8 cellular contexts compared by ENCODE assay signal in genomic region chr18:80034068-80034851, GRCh38. TPM values are rescaled to one million over a fixed set of nuclear protein-coding genes. Genes with fewer than 3 reads are reported as not detected.
DNase-seq lines count a peak whose midpoint lies in the region; TF ChIP-seq lines count a peak whose summit lies in the region.

Gene RBFA, plus strand, starts transcription at chr18:80034434. Its CDS starts 62 bp downstream, at chr18:80034496.

- peaks cover 28% of the 10 kb centered on the region for H3K4me1 Mint-ChIP-seq in activated T-helper 2 cell treated with anti-CD3 and anti-CD28 coated beads, Interferon-gamma antibody, Interleukin-2, Interleukin-4, amounts not matched to agents 10 μg/mL and 5 μg/mL and 100 μg/mL, durations not matched to agents 14 hours and 24 hours and 36 hours (ENCODE audit: low read depth)
- peaks cover 35% of the 10 kb centered on the region for H3K4me1 Mint-ChIP-seq in nephron
- peaks cover 29% of the 10 kb centered on the region for H3K4me1 Mint-ChIP-seq in stimulated activated naive CD8-positive, alpha-beta T cell treated with anti-CD3 and anti-CD28 coated beads, Interleukin-15, Interleukin-2, amounts not matched to agents 100 ng/mL and 50 ng/mL, for 24 hours (ENCODE audit: low read depth)

- H3K9me3 Mint-ChIP-seq in activated T-helper 2 cell treated with anti-CD3 and anti-CD28 coated beads, Interferon-gamma antibody, Interleukin-2, Interleukin-4, amounts not matched to agents 10 μg/mL and 5 μg/mL and 100 μg/mL, durations not matched to agents 14 hours and 24 hours and 36 hours: no peaks in the 10 kb centered on the region
- peaks cover 9% of the 10 kb centered on the region for H3K9me3 Mint-ChIP-seq in nephron
- H3K9me3 Mint-ChIP-seq in stimulated activated naive CD8-positive, alpha-beta T cell treated with anti-CD3 and anti-CD28 coated beads, Interleukin-15, Interleukin-2, amounts not matched to agents 100 ng/mL and 50 ng/mL, for 24 hours: no peaks in the 10 kb centered on the region

- no peaks in the 10 kb centered on the region for H3K27me3 Mint-ChIP-seq in activated T-helper 2 cell treated with anti-CD3 and anti-CD28 coated beads, Interferon-gamma antibody, Interleukin-2, Interleukin-4, amounts not matched to agents 10 μg/mL and 5 μg/mL and 100 μg/mL, durations not matched to agents 14 hours and 24 hours and 36 hours (ENCODE audit: low read depth)
- no peaks in the 10 kb centered on the region for H3K27me3 Mint-ChIP-seq in nephron (ENCODE audit: low read depth)
- no peaks in the 10 kb centered on the region for H3K27me3 Mint-ChIP-seq in stimulated activated naive CD8-positive, alpha-beta T cell treated with anti-CD3 and anti-CD28 coated beads, Interleukin-15, Interleukin-2, amounts not matched to agents 100 ng/mL and 50 ng/mL, for 24 hours

- POLR2A ChIA-PET in RWPE1 (lab: Yijun Ruan, JAX; ENCODE audit: low non-redundant PET): no interaction called here

- H3K27ac Mint-ChIP-seq in activated T-helper 2 cell treated with anti-CD3 and anti-CD28 coated beads, Interferon-gamma antibody, Interleukin-2, Interleukin-4, amounts not matched to agents 10 μg/mL and 5 μg/mL and 100 μg/mL, durations not matched to agents 14 hours and 24 hours and 36 hours: peak within 1 kb of the TSS; percentile 91
- peak within 1 kb of the TSS; percentile 49 to 92 (median 76) for H3K27ac Mint-ChIP-seq in nephron
- peak within 1 kb of the TSS; percentile 90 for H3K27ac Mint-ChIP-seq in stimulated activated naive CD8-positive, alpha-beta T cell treated with anti-CD3 and anti-CD28 coated beads, Interleukin-15, Interleukin-2, amounts not matched to agents 100 ng/mL and 50 ng/mL, for 24 hours

- intact Hi-C loops in activated T-helper 2 cell treated with anti-CD3 and anti-CD28 coated beads, Interferon-gamma antibody, Interleukin-2, Interleukin-4, amounts not matched to agents 10 μg/mL and 5 μg/mL and 100 μg/mL, durations not matched to agents 14 hours and 24 hours and 36 hours (cut with micrococcal nuclease): loop anchor here (1.0 to 5.0 kb wide), 3 partner anchors 74 to 637 kb away; partner anchors contain the start of genes CTDP1 and NFATC1

- peak within 1 kb of the TSS; percentile 88 for H3K27ac ChIP-seq in RWPE1

- H3K36me3 Mint-ChIP-seq in activated T-helper 2 cell treated with anti-CD3 and anti-CD28 coated beads, Interferon-gamma antibody, Interleukin-2, Interleukin-4, amounts not matched to agents 10 μg/mL and 5 μg/mL and 100 μg/mL, durations not matched to agents 14 hours and 24 hours and 36 hours (ENCODE audit: low read depth): peaks cover 32% of the 10 kb centered on the region
- peaks cover 29% of the 10 kb centered on the region for H3K36me3 Mint-ChIP-seq in nephron (ENCODE audit: low read depth)
- peaks cover 27% of the 10 kb centered on the region for H3K36me3 Mint-ChIP-seq in stimulated activated naive CD8-positive, alpha-beta T cell treated with anti-CD3 and anti-CD28 coated beads, Interleukin-15, Interleukin-2, amounts not matched to agents 100 ng/mL and 50 ng/mL, for 24 hours (ENCODE audit: low read depth)

- peak within 1 kb of the TSS; percentile 78 for H3K4me3 Mint-ChIP-seq in activated T-helper 2 cell treated with anti-CD3 and anti-CD28 coated beads, Interferon-gamma antibody, Interleukin-2, Interleukin-4, amounts not matched to agents 10 μg/mL and 5 μg/mL and 100 μg/mL, durations not matched to agents 14 hours and 24 hours and 36 hours (ENCODE audit: low read depth)
- H3K4me3 Mint-ChIP-seq in nephron: peak within 1 kb of the TSS; percentile 90 to 95 (median 93)
- peak within 1 kb of the TSS; percentile 93 for H3K4me3 Mint-ChIP-seq in stimulated activated naive CD8-positive, alpha-beta T cell treated with anti-CD3 and anti-CD28 coated beads, Interleukin-15, Interleukin-2, amounts not matched to agents 100 ng/mL and 50 ng/mL, for 24 hours

- CTCF ChIA-PET in RWPE1 (lab: Yijun Ruan, JAX): interaction anchor here (0.6 to 0.7 kb wide), 3 partner anchors 84 to 224 kb away, joined by 3 read pairs; no protein-coding TSS in a partner anchor

- peak; percentile 38 for TF ChIP-seq CTCF in LNCaP clone FGC (IDR thresholded peaks at IDR 0.05; ENCODE audit: control insufficient read depth, extremely low read depth, insufficient read depth)
- peak; percentile 63 for TF ChIP-seq CTCF in RWPE1 (conservative IDR thresholded peaks at IDR 0.05; ENCODE audit: low read depth)
- no peak for TF ChIP-seq CTCF in fibroblast of pulmonary artery (IDR thresholded peaks at IDR 0.05; ENCODE audit: low read length, missing control alignments)
- peak; percentile 19 to 45 (median 20) for TF ChIP-seq CTCF in nephron (IDR thresholded peaks at IDR 0.05; ENCODE audit: unreplicated experiment in 3 of 3)

- H3K4me3 ChIP-seq in LNCaP clone FGC (ENCODE audit: low read depth, low read length) (peak within 1 kb of the TSS; percentile 93), fibroblast of pulmonary artery (replicated peaks; ENCODE audit: low read depth, low read length) (peak within 1 kb of the TSS; percentile 70)

- DNase-seq in EL (peak; percentile 98), H4 (ENCODE audit: low spot score) (peak; percentile 98), LNCaP clone FGC (ENCODE audit: low read depth) (peak; percentile 90), RWPE1 (ENCODE audit: low spot score) (peak; percentile 79), fibroblast of pulmonary artery (ENCODE audit: low read depth) (peak; percentile 99)
- DNase-seq in activated T-helper 2 cell treated with anti-CD3 and anti-CD28 coated beads, Interferon-gamma antibody, Interleukin-2, Interleukin-4, amounts not matched to agents 10 μg/mL and 5 μg/mL and 100 μg/mL, durations not matched to agents 14 hours and 24 hours and 36 hours (ENCODE audit: low spot score): peak; percentile 98

RNA-seq across cellular contexts. Expression of gene RBFA, which starts in this region (rescaled TPM):
- total RNA-seq in H4 (2014; rRNA removed; shearing (Covaris generic)): 51.9 and 66.1 TPM in 2 replicates
- total RNA-seq in activated T-helper 2 cell treated with anti-CD3 and anti-CD28 coated beads, Interferon-gamma antibody, Interleukin-2, Interleukin-4, amounts not matched to agents 10 μg/mL and 5 μg/mL and 100 μg/mL, durations not matched to agents 14 hours and 24 hours and 36 hours: 48.4 and 49.4 TPM in 2 replicates

Comparison
In these comparisons a context has a peak if more than half of its experiments do, and no peak if none do; other contexts are left out.
1. Peak in every context shown above with its lines: DNase-seq, H3K4me3 ChIP-seq and H3K27ac ChIP-seq.